Comparison of ENCODE assay signal across 28 cellular contexts in the genomic region with DNA sequence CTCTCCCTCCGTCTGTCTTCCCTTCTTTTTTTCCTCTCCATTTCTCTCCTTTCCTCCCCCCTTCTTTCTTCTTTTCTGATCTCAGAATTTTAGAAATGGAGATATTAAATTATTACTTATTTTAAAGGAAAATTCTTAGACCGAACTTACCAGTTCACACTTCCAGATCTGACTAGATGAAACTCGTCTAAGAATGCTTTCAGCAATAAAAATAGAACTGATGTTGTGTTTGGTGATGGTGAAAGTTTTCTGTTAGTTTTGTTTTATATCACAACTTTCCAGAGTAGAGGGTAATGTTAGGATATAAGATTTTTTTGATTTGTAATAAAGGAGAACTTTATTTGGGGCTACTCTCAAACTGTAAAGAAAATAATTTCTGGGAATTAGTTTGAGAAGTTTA. TPM values are rescaled to one million over a fixed set of nuclear protein-coding genes. Genes with fewer than 3 reads are reported as not detected.
DNase-seq lines count a peak whose midpoint lies in the region; ATAC-seq, FAIRE-seq and TF ChIP-seq lines count a peak whose summit lies in the region.
"Had no signal": no experiment of that assay in that cellular context is flagged by ENCODE, and none has a peak within 500 bp of the region (broad histone marks: within the 10 kb centered on the region; RNA-seq: fewer than 3 reads in every experiment).

No MANE protein-coding gene starts in this region.

- peaks cover 9% of the 10 kb centered on the region for H3K9me3 ChIP-seq in GM12878 (replicated peaks; ENCODE audit: control insufficient read depth, insufficient read depth, low read length)
- peaks cover 0 to 9% (median 0%) of the 10 kb centered on the region in 12 donors for H3K9me3 ChIP-seq in heart left ventricle

- 44% methylated on average over 3 of the region's 3 CpGs for WGBS in GM12878 (ENCODE audit: insufficient coverage, insufficient replicate concordance, low lambda C conversion rate, missing lambda C conversion rate)
- whole genome bisulfite sequencing in heart left ventricle, 4 donors: 80 to 83% (median 83%) methylated on average over 3 of the region's 3 CpGs

- in situ Hi-C loops in GM12878 (cut with MboI): no loop called here

- no peak for TF ChIP-seq POLR2A in GM12878 (IDR thresholded peaks at IDR 0.05; ENCODE audit: low read depth, low read length)
- TF ChIP-seq POLR2A in heart left ventricle (IDR thresholded peaks at IDR 0.05): no peak

- SMC1A ChIA-PET in GM12878 (lab: Charles Lee; ENCODE audit: uncharacterized antibody, unreplicated experiment): interaction anchor here (0.7 to 1.5 kb wide), 4 partner anchors 17 to 290 kb away, joined by 3 read pairs; no protein-coding TSS in a partner anchor

- BruUV-seq in GM12878 (replicated peaks; lab: Mats Ljungman, UMichigan): no TSS peak

- TF ChIP-seq CTCF in GM12878 (IDR thresholded peaks at IDR 0.05 in 2 of 3, conservative IDR thresholded peaks at IDR 0.05 in 1 of 3; ENCODE audit: control insufficient read depth in 2 of 3, extremely low read depth in 1 of 3, insufficient read depth in 1 of 3, low read depth in 3 of 3, low read length in 3 of 3) (no peak), heart left ventricle (IDR thresholded peaks at IDR 0.05) (no peak)

- TF ChIP-seq RAD21 in GM12878 (IDR thresholded peaks at IDR 0.05; ENCODE audit: insufficient read depth, low read depth, low read length): no peak

- no peak overlapping the region for H2AFZ ChIP-seq in GM12878 (ENCODE audit: control insufficient read depth, low read depth, low read length)
- H2AFZ ChIP-seq: GM23338 had no signal

- H3K4me1 ChIP-seq in GM12878 (ENCODE audit: control insufficient read depth, insufficient read depth, low read length): no peaks in the 10 kb centered on the region; the same call in 1 of the 2 replicates
- peaks cover 0 to 4% (median 0%) of the 10 kb centered on the region in 12 donors for H3K4me1 ChIP-seq in heart left ventricle

- no peak for FAIRE-seq in GM12878 (lab: Jason Lieb, UNC)
- FAIRE-seq: endothelial cell of umbilical vein had no signal

- no peak overlapping the region for H3K4me2 ChIP-seq in GM12878 (ENCODE audit: control insufficient read depth, insufficient read depth)
- H3K4me2 ChIP-seq: GM23338, smooth muscle cell had no signal

- no peak overlapping the region for H3K27ac Mint-ChIP-seq in T-cell
- H3K27ac Mint-ChIP-seq: activated CD8-positive, alpha-beta T cell treated with anti-CD3 and anti-CD28 coated beads, Interleukin-2, amount 10 ng/mL, durations not matched to agents 7 days and 5 days; activated naive CD4-positive, alpha-beta T cell treated with anti-CD3 and anti-CD28 coated beads for 36 hours; GM23338; naive B cell had no signal

- H3K4me1 Mint-ChIP-seq in T-cell: peaks cover 8 to 24% (median 10%) of the 10 kb centered on the region in 3 donors
- H3K4me1 Mint-ChIP-seq: CD14-positive monocyte, GM23338 had no signal

- ATAC-seq in GM18502 (IDR thresholded peaks at IDR 0.05; ENCODE audit: poor library complexity, unreplicated experiment): peak; percentile 72
- peak; percentile 57 for ATAC-seq in GM19395 (IDR thresholded peaks at IDR 0.05; ENCODE audit: unreplicated experiment)
- ATAC-seq in HG02852 (IDR thresholded peaks at IDR 0.05; ENCODE audit: unreplicated experiment): peak; percentile 80
- peak; percentile 62 for ATAC-seq in GM12878
- no peak for ATAC-seq in T-cell (replicated peaks in 1 of 4)
- no peak for ATAC-seq in heart left ventricle
- ATAC-seq: activated CD4-positive, CD25-positive, alpha-beta regulatory T cell treated with anti-CD3 and anti-CD28 coated beads, Interleukin-2, amount 50 U/mL, for 24 hours; activated CD8-positive, alpha-beta T cell treated with anti-CD3 and anti-CD28 coated beads, Interleukin-2, amount 10 ng/mL, durations not matched to agents 7 days and 5 days; activated T-cell treated with anti-CD3 and anti-CD28 coated beads, Interleukin-2, amount 50 U/mL, for 4 hours; GM23338; heart right ventricle; left lobe of liver; Right ventricle myocardium inferior had no signal

- H3K9ac ChIP-seq in GM12878 (ENCODE audit: control insufficient read depth, insufficient read depth, low read length): no peak overlapping the region

- H3K36me3 ChIP-seq in GM12878 (ENCODE audit: control insufficient read depth in 2 of 2, insufficient read depth in 2 of 2, low read length in 1 of 2): peaks cover 0 to 13% of the 10 kb centered on the region in 2 experiments; a peak in 3 of 4 replicates
- peaks cover 0 to 15% (median 8%) of the 10 kb centered on the region in 9 donors for H3K36me3 ChIP-seq in heart left ventricle

- intact Hi-C loops in GM12878 (cut with micrococcal nuclease; ENCODE audit: unreplicated experiment) (no loop called here), heart left ventricle (cut with DNase I) (no loop called here)

- CTCF ChIA-PET in GM12878 (lab: Yijun Ruan, JAX): interaction anchor here (0.7 to 1.6 kb wide), 2 partner anchors 97 to 108 kb away, joined by 3 to 4 read pairs; a partner anchor contains a TSS
- CTCF ChIA-PET in T-cell (lab: Charles Lee): interaction anchor here in 1 of 2 donors (0.6 kb wide), 1 partner anchor 15 kb away, joined by 10 read pairs; no protein-coding TSS in a partner anchor

- no peaks in the 10 kb centered on the region for H4K20me1 ChIP-seq in GM12878 (ENCODE audit: control insufficient read depth, insufficient read depth)

- 0 out of 2 replicates have a peak overlapping the region, but pooled peaks have one; percentile 37 for H3K27ac ChIP-seq in GM12878 (ENCODE audit: control insufficient read depth, insufficient read depth)
- H3K27ac ChIP-seq in heart left ventricle: no peak overlapping the region
- H3K27ac ChIP-seq: heart right ventricle had no signal

- POLR2A ChIA-PET in GM12878 (lab: Charles Lee) (interaction anchor here (0.6 kb wide), 1 partner anchor 48 kb away, joined by 3 read pairs; no protein-coding TSS in a partner anchor), T-cell (lab: Charles Lee) (no interaction called here)

- H3K79me2 ChIP-seq in GM12878 (ENCODE audit: control insufficient read depth, insufficient read depth, low read length): no peaks in the 10 kb centered on the region

- peaks cover 3 to 8% (median 8%) of the 10 kb centered on the region in 3 donors for H3K9me3 Mint-ChIP-seq in T-cell

- peaks cover 58% of the 10 kb centered on the region for H3K36me3 Mint-ChIP-seq in T-cell

- H3K4me3 Mint-ChIP-seq in T-cell: no peak overlapping the region
- H3K4me3 Mint-ChIP-seq: activated CD8-positive, alpha-beta T cell treated with anti-CD3 and anti-CD28 coated beads, Interleukin-2, amount 10 ng/mL, durations not matched to agents 7 days and 5 days; activated naive CD4-positive, alpha-beta T cell treated with anti-CD3 and anti-CD28 coated beads for 36 hours; activated T-cell treated with anti-CD3 and anti-CD28 coated beads, Interleukin-2, amount 50 U/mL, for 4 hours; CD14-positive monocyte; GM23338; naive B cell had no signal

- DNase-seq in GM12878 (ENCODE audit: low read depth, low spot score): no peak
- no peak for DNase-seq in NCI-H1417 (lab: John Stamatoyannopoulos, UW)
- DNase-seq in NCI-H2107 treated with DMSO at 0.1 percent for 48 hours (lab: John Stamatoyannopoulos, UW; ENCODE audit: unreplicated experiment): no peak
- DNase-seq in T-cell: no peak
- no peak for DNase-seq in heart left ventricle
- DNase-seq: activated CD8-positive, alpha-beta T cell treated with anti-CD3 and anti-CD28 coated beads, Interleukin-2, amount 10 ng/mL, durations not matched to agents 7 days and 5 days; activated naive CD4-positive, alpha-beta T cell treated with anti-CD3 and anti-CD28 coated beads for 36 hours; activated T-cell treated with anti-CD3 and anti-CD28 coated beads, Interleukin-2, amount 50 U/mL, for 4 hours; amygdala; heart right ventricle; Karpas-422; naive B cell; NCI-H187; NCI-H226; NCI-H82; occipital lobe; stimulated activated CD4-positive, alpha-beta T cell treated with anti-CD3 and anti-CD28 coated beads, Interleukin-2, amount 100 ng/mL, for 48 hours; stimulated activated naive CD4-positive, alpha-beta T cell had no signal

- RAD21 ChIA-PET in GM12878 (lab: Charles Lee; ENCODE audit: unreplicated experiment): no interaction called here

- H3K4me3 ChIP-seq in GM12878 (no peak overlapping the region), heart left ventricle (no peak overlapping the region)
- H3K4me3 ChIP-seq: GM23338, heart right ventricle, smooth muscle cell had no signal

- TF ChIP-seq EP300 in GM12878 (IDR thresholded peaks at IDR 0.05; ENCODE audit: borderline replicate concordance in 1 of 2, control insufficient read depth in 1 of 2, low read depth in 2 of 2, low read length in 2 of 2): no peak

- no peaks in the 10 kb centered on the region for H3K27me3 Mint-ChIP-seq in T-cell
- H3K27me3 Mint-ChIP-seq: naive B cell had no signal

- no peaks in the 10 kb centered on the region for H3K27me3 ChIP-seq in GM12878 (replicated peaks in 1 of 2; ENCODE audit: control insufficient read depth in 2 of 2, insufficient read depth in 2 of 2, low read length in 1 of 2)
- H3K27me3 ChIP-seq in heart left ventricle: no peaks in the 10 kb centered on the region
- H3K27me3 ChIP-seq: heart right ventricle had no signal

RNA-seq across cellular contexts. Expression of a gene that starts 29.9 kb away (rescaled TPM):
- 24.7 and 30.0 TPM in 2 replicates for total RNA-seq in GM12878 (2013; cell fraction: nucleolus; rRNA removed)
- total RNA-seq in GM12878 (2014; rRNA removed): 54.4 and 66.5 TPM in 2 replicates
- total RNA-seq in GM12878 (2014; rRNA removed; fragmentation: Illumina TruSeq; extraction: Trizol): 86.1 and 93.4 TPM in 2 replicates
- total RNA-seq in GM12878 (2021): 52.5 and 54.8 TPM in 2 replicates
- polyA plus RNA-seq in GM12878 (2011; ENCODE audit: low read depth): 51.5 TPM
- 52.5 and 73.1 TPM in 2 replicates for polyA plus RNA-seq in GM12878 (2011; rRNA removed)
- 25.6 and 29.3 TPM in 2 replicates for polyA plus RNA-seq in GM12878 (2011; cell fraction: cytosol; rRNA removed)
- polyA plus RNA-seq in GM12878 (2011; cell fraction: nucleus; rRNA removed): 18.6 TPM in 2 replicates
- 35.4 and 37.7 TPM in 2 replicates for polyA plus RNA-seq in GM12878 (2012)
- polyA plus RNA-seq in GM12878 (2014; fragmentation: Illumina TruSeq; extraction: Trizol): 114 and 148 TPM in 2 replicates
- 100 to 1,000 TPM; 163 to 166 TPM for polyA plus RNA-seq in GM12878 (2014; fragmentation: Nextera tagmentation; extraction: Ambion mirVana)
- polyA plus RNA-seq in GM12878 (2014; rRNA removed): 65.9 and 82.5 TPM in 2 replicates
- 100 to 1,000 TPM; 176 to 179 TPM for polyA plus RNA-seq in GM12878 (2016; fragmentation: Nextera tagmentation; extraction: Ambion mirVana)
- 15.7 and 34.9 TPM in 2 replicates for polyA minus RNA-seq in GM12878 (2011; rRNA and poly(A)+ RNA removed)
- 5.5 and 11.2 TPM in 2 replicates for polyA minus RNA-seq in GM12878 (2011; cell fraction: cytosol; rRNA and poly(A)+ RNA removed)
- 5.0 and 9.0 TPM in 2 replicates for polyA minus RNA-seq in GM12878 (2011; cell fraction: nucleus; rRNA and poly(A)+ RNA removed)
- 10 to 100 TPM; 13.9 to 26.5 (median 16.0) TPM for total RNA-seq in T-cell
- 10 to 100 TPM; 16.3 to 52.8 (median 27.6) TPM for total RNA-seq in heart left ventricle
- polyA plus RNA-seq in heart left ventricle: 10 to 100 TPM; 16.6 to 72.1 TPM

RNA-seq across cellular contexts. Expression of a gene that starts 41.9 kb away (rescaled TPM):
- total RNA-seq in GM12878 (2013; cell fraction: nucleolus; rRNA removed): 13.5 and 16.2 TPM in 2 replicates
- total RNA-seq in GM12878 (2014; rRNA removed): 133 and 169 TPM in 2 replicates
- 197 and 220 TPM in 2 replicates for total RNA-seq in GM12878 (2014; rRNA removed; fragmentation: Illumina TruSeq; extraction: Trizol)
- total RNA-seq in GM12878 (2021): 142 and 145 TPM in 2 replicates
- 323 TPM for polyA plus RNA-seq in GM12878 (2011; ENCODE audit: low read depth)
- 344 and 345 TPM in 2 replicates for polyA plus RNA-seq in GM12878 (2011; rRNA removed)
- 50.2 and 52.3 TPM in 2 replicates for polyA plus RNA-seq in GM12878 (2011; cell fraction: cytosol; rRNA removed)
- 30.0 and 41.2 TPM in 2 replicates for polyA plus RNA-seq in GM12878 (2011; cell fraction: nucleus; rRNA removed)
- polyA plus RNA-seq in GM12878 (2012): 311 and 399 TPM in 2 replicates
- polyA plus RNA-seq in GM12878 (2014; fragmentation: Illumina TruSeq; extraction: Trizol): 145 and 158 TPM in 2 replicates
- 100 to 1,000 TPM; 473 to 509 TPM for polyA plus RNA-seq in GM12878 (2014; fragmentation: Nextera tagmentation; extraction: Ambion mirVana)
- 127 and 146 TPM in 2 replicates for polyA plus RNA-seq in GM12878 (2014; rRNA removed)
- 100 to 1,000 TPM; 297 to 312 TPM for polyA plus RNA-seq in GM12878 (2016; fragmentation: Nextera tagmentation; extraction: Ambion mirVana)
- polyA minus RNA-seq in GM12878 (2011; rRNA and poly(A)+ RNA removed): 6.3 and 21.4 TPM in 2 replicates
- polyA minus RNA-seq in GM12878 (2011; cell fraction: cytosol; rRNA and poly(A)+ RNA removed): 7.4 and 11.6 TPM in 2 replicates
- 6.6 and 9.7 TPM in 2 replicates for polyA minus RNA-seq in GM12878 (2011; cell fraction: nucleus; rRNA and poly(A)+ RNA removed)
- total RNA-seq in T-cell: 100 to 1,000 TPM; 165 to 218 (median 191) TPM
- 100 to 1,000 TPM in 7 of 9 donors, 10 to 100 TPM in 2; 19.8 to 155 (median 126) TPM for total RNA-seq in heart left ventricle
- 100 to 1,000 TPM; 123 to 136 TPM for polyA plus RNA-seq in heart left ventricle

RNA-seq across cellular contexts. Expression of a gene that starts 56.6 kb away (rescaled TPM):
- total RNA-seq in GM12878 (2013; cell fraction: nucleolus; rRNA removed): 77.3 and 85.4 TPM in 2 replicates
- 48.8 and 49.7 TPM in 2 replicates for total RNA-seq in GM12878 (2014; rRNA removed)
- total RNA-seq in GM12878 (2014; rRNA removed; fragmentation: Illumina TruSeq; extraction: Trizol): 58.3 and 61.3 TPM in 2 replicates
- 35.5 and 36.6 TPM in 2 replicates for total RNA-seq in GM12878 (2021)
- polyA plus RNA-seq in GM12878 (2011; ENCODE audit: low read depth): 25.9 TPM
- polyA plus RNA-seq in GM12878 (2011; rRNA removed): 8.5 and 11.2 TPM in 2 replicates
- 7.4 and 10.4 TPM in 2 replicates for polyA plus RNA-seq in GM12878 (2011; cell fraction: cytosol; rRNA removed)
- polyA plus RNA-seq in GM12878 (2011; cell fraction: nucleus; rRNA removed): 37.7 and 85.2 TPM in 2 replicates
- polyA plus RNA-seq in GM12878 (2012): 47.0 and 55.9 TPM in 2 replicates
- polyA plus RNA-seq in GM12878 (2014; fragmentation: Illumina TruSeq; extraction: Trizol): 62.4 and 67.8 TPM in 2 replicates
- 10 to 100 TPM; 12.7 to 13.2 TPM for polyA plus RNA-seq in GM12878 (2014; fragmentation: Nextera tagmentation; extraction: Ambion mirVana)
- 29.3 and 30.0 TPM in 2 replicates for polyA plus RNA-seq in GM12878 (2014; rRNA removed)
- 10 to 100 TPM; 37.0 to 38.0 TPM for polyA plus RNA-seq in GM12878 (2016; fragmentation: Nextera tagmentation; extraction: Ambion mirVana)
- 11.1 and 13.8 TPM in 2 replicates for polyA minus RNA-seq in GM12878 (2011; rRNA and poly(A)+ RNA removed)
- polyA minus RNA-seq in GM12878 (2011; cell fraction: cytosol; rRNA and poly(A)+ RNA removed): 5.6 and 6.0 TPM in 2 replicates
- polyA minus RNA-seq in GM12878 (2011; cell fraction: nucleus; rRNA and poly(A)+ RNA removed): 23.5 and 47.2 TPM in 2 replicates
- total RNA-seq in T-cell: 10 to 100 TPM; 22.6 to 46.8 (median 34.0) TPM
- 100 to 1,000 TPM; 286 to 573 (median 439) TPM for total RNA-seq in heart left ventricle
- polyA plus RNA-seq in heart left ventricle: 100 to 1,000 TPM; 195 to 289 TPM

Comparison
In these comparisons a context has a peak if more than half of its experiments do, and no peak if none do; other contexts are left out.
1. ATAC-seq: peak in GM18502 (single experiment), GM19395 (single experiment), HG02852 (single experiment) and GM12878 (single experiment); none in T-cell (0 of 4) and heart left ventricle (0 of 4).